In the genomic region with DNA sequence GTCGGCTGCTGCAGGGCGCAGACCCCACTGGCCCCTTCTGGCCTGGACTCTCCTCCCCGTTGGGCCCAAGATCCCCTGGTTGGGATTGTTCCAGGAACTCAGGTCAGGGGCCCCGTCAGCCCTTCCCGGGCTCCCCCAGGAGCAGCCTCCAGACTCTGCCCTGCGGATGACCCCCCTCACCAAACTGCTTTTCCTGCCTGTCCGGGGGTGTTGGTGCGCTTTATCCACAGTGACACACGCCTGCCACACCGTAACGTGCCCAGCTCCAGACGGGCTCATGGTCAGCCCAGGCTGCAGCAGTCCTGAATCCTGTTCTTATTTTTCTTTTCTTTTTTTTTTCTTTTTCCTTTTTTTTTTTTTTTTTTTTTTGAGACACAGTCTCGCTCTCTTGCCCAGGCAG, we compare ENCODE assay signal across 23 cellular contexts. TPM values are rescaled to one million over a fixed set of nuclear protein-coding genes. Genes with fewer than 3 reads are reported as not detected.
"Had no signal": no experiment of that assay in that cellular context is flagged by ENCODE, and none has a peak within 500 bp of the region (broad histone marks: within the 10 kb centered on the region; RNA-seq: fewer than 3 reads in every experiment).

No MANE protein-coding gene starts in this region.

- H3K36me3 ChIP-seq: thyroid gland, uterus had no signal

- H2AFZ ChIP-seq: hepatocyte had no signal

- FAIRE-seq: endothelial cell of umbilical vein, kidney, small intestine had no signal

- DNase-seq: effector CD4-positive, alpha-beta T cell; endodermal cell; erythroblast; foreskin keratinocyte; head of caudate nucleus; left cardiac atrium; left ventricle myocardium superior; mesendoderm; naive thymus-derived CD4-positive, alpha-beta T cell; nephron progenitor cell; small intestine; stimulated activated CD4-positive, alpha-beta T cell treated with anti-CD3 and anti-CD28 coated beads, Interleukin-12 subunit alpha, Interleukin-12 subunit beta, amount 100 ng/mL, for 4 hours; stimulated activated naive CD4-positive, alpha-beta T cell; thyroid gland; uterus had no signal

- H3K27me3 ChIP-seq: foreskin keratinocyte, hepatocyte, neutrophil, suprapubic skin, thyroid gland, upper lobe of left lung, uterus had no signal

- H3K4me2 ChIP-seq: hepatocyte had no signal

- H3K4me3 ChIP-seq: coronary artery, hepatocyte, lung, suprapubic skin, thyroid gland, upper lobe of left lung, uterus had no signal

- ATAC-seq: foreskin keratinocyte; left cardiac atrium; left ventricle myocardium superior; naive thymus-derived CD4-positive, alpha-beta T cell had no signal

- H3K27ac ChIP-seq: coronary artery, foreskin keratinocyte, hepatocyte, neutrophil, suprapubic skin, thyroid gland, upper lobe of left lung, uterus had no signal

- H3K9me3 ChIP-seq: neutrophil, suprapubic skin, thyroid gland, upper lobe of left lung, uterus had no signal

RNA-seq across cellular contexts. Expression of gene RAC3, which starts 29.8 kb away (rescaled TPM):
- polyA plus RNA-seq: naive thymus-derived CD4-positive, alpha-beta T cell had no signal
